ENCODE assay signal across 8 cellular contexts in genomic region chr7:39733881-39734571, GRCh38.
DNase-seq lines count a peak whose midpoint lies in the region; ATAC-seq and TF ChIP-seq lines count a peak whose summit lies in the region.

No MANE protein-coding gene starts in this region.

- peak overlapping the region; percentile 79 for H3K27ac ChIP-seq in RWPE2 (ENCODE audit: poor library complexity, severe bottlenecking)
- peak overlapping the region; percentile 67 for H3K27ac ChIP-seq in duodenal mucosa (ENCODE audit: low read depth, low read length)
- peak overlapping the region; percentile 80 for H3K27ac ChIP-seq in muscle layer of duodenum (ENCODE audit: low read length)

- peak overlapping the region; percentile 52 for H3K4me3 ChIP-seq in BJ (ENCODE audit: low read depth, low read length)
- peak overlapping the region; percentile 55 for H3K4me3 ChIP-seq in GM12875 (ENCODE audit: low read depth, low read length)
- H3K4me3 ChIP-seq in RWPE2 (ENCODE audit: severe bottlenecking), result peak overlapping the region; percentile 43
- peak overlapping the region; percentile 91 for H3K4me3 ChIP-seq in duodenal mucosa (ENCODE audit: low read depth in 1 of 2, low read length in 2 of 2)
- H3K4me3 ChIP-seq in muscle layer of duodenum (ENCODE audit: low read depth in 1 of 2, low read length in 2 of 2), result peak overlapping the region; percentile 74 to 89

- peak overlapping the region; percentile 54 to 80 for H3K9ac ChIP-seq in duodenal mucosa (ENCODE audit: low read depth in 1 of 2, low read length in 2 of 2)

- H3K27me3 ChIP-seq in BJ (ENCODE audit: control insufficient read depth, insufficient read depth, low read length), result no peaks in the 10 kb centered on the region
- no peaks in the 10 kb centered on the region for H3K27me3 ChIP-seq in RWPE2 (ENCODE audit: insufficient read depth, poor library complexity, severe bottlenecking)
- H3K27me3 ChIP-seq in duodenal mucosa (ENCODE audit: control insufficient read depth in 1 of 2, insufficient read depth in 2 of 2, low read length in 2 of 2), result no peaks in the 10 kb centered on the region
- no peaks in the 10 kb centered on the region for H3K27me3 ChIP-seq in muscle layer of duodenum (ENCODE audit: low read depth, low read length)

- DNase-seq in BJ (ENCODE audit: low read depth) (peak; percentile 63), RWPE2 (ENCODE audit: low spot score) (no peak), mucosa of gallbladder (ENCODE audit: low spot score) (no peak)

- peak; percentile 67 for ATAC-seq in RWPE2 (ENCODE audit: low read depth)
- no peak for ATAC-seq in HG03571 (IDR thresholded peaks at IDR 0.05; ENCODE audit: unreplicated experiment)
- ATAC-seq in HG03439 (IDR thresholded peaks at IDR 0.05; ENCODE audit: unreplicated experiment), result no peak

- TF ChIP-seq CTCF in BJ (IDR thresholded peaks at IDR 0.05; ENCODE audit: insufficient read depth, low read depth, low read length) (no peak), GM12875 (IDR thresholded peaks at IDR 0.05; ENCODE audit: borderline replicate concordance, insufficient read depth, low read depth, low read length) (no peak), RWPE2 (IDR thresholded peaks at IDR 0.05; ENCODE audit: poor library complexity, severe bottlenecking) (no peak)

- H3K36me3 ChIP-seq in BJ (ENCODE audit: control insufficient read depth, insufficient read depth, low read length) (no peaks in the 10 kb centered on the region), RWPE2 (ENCODE audit: low read depth) (no peaks in the 10 kb centered on the region), duodenal mucosa (ENCODE audit: control insufficient read depth in 1 of 2, insufficient read depth in 2 of 2, low read length in 2 of 2) (no peaks in the 10 kb centered on the region), muscle layer of duodenum (ENCODE audit: control insufficient read depth in 1 of 2, insufficient read depth in 2 of 2, low read length in 2 of 2) (no peaks in the 10 kb centered on the region)

- POLR2A ChIA-PET in BJ (lab: Charles Lee), result interaction anchor here (0.8 kb wide), 1 partner anchor 12 kb away, joined by 7 read pairs; no protein-coding TSS in a partner anchor

- H3K4me1 ChIP-seq in RWPE2 (ENCODE audit: insufficient read depth, poor library complexity, severe bottlenecking), result peaks cover 11% of the 10 kb centered on the region
- H3K4me1 ChIP-seq in duodenal mucosa (ENCODE audit: control insufficient read depth in 1 of 2, insufficient read depth in 2 of 2, low read length in 2 of 2), result peaks cover 24 to 28% of the 10 kb centered on the region in 2 donors
- H3K4me1 ChIP-seq in muscle layer of duodenum (ENCODE audit: control insufficient read depth in 1 of 2, insufficient read depth in 2 of 2, low read length in 2 of 2), result peaks cover 8 to 13% of the 10 kb centered on the region in 2 donors

- CTCF ChIA-PET in BJ (lab: Yijun Ruan, JAX), result interaction anchor here (1.2 to 6.2 kb wide), 6 partner anchors 10 to 154 kb away, joined by 3 to 37 read pairs (median 7); no protein-coding TSS in a partner anchor

- no peaks in the 10 kb centered on the region for H3K9me3 ChIP-seq in RWPE2 (ENCODE audit: severe bottlenecking)
- no peaks in the 10 kb centered on the region for H3K9me3 ChIP-seq in duodenal mucosa (ENCODE audit: control insufficient read depth in 1 of 2, low read length in 2 of 2)
- no peaks in the 10 kb centered on the region for H3K9me3 ChIP-seq in muscle layer of duodenum (ENCODE audit: control insufficient read depth in 1 of 2, low read length in 2 of 2)
